23 cellular contexts compared by ENCODE assay signal in genomic region chr3:105537371-105538075, GRCh38.
"Had no signal": no experiment of that assay in that cellular context is flagged by ENCODE, and none has a peak within 500 bp of the region (broad histone marks: within the 10 kb centered on the region; RNA-seq: fewer than 3 reads in every experiment).

No MANE protein-coding gene starts in this region.

- H3K27me3 ChIP-seq: brain microvascular endothelial cell, hepatocyte, left lung, neutrophil, thyroid gland, vagina had no signal

- H3K27ac Mint-ChIP-seq: activated B cell treated with CpG ODN at 0.5 μM for 24 hours; activated CD8-positive, alpha-beta T cell treated with anti-CD3 and anti-CD28 coated beads, Interleukin-2, amount 10 ng/mL, durations not matched to agents 7 days and 5 days; activated naive CD4-positive, alpha-beta T cell treated with anti-CD3 and anti-CD28 coated beads, Interleukin-2, amount 50 U/mL, for 72 hours; dendritic cell treated with granulocyte-macrophage colony-stimulating factor and Interleukin-4, amounts not matched to agents 40 ng/mL and 50 ng/mL, for 4 days; natural killer cell; stimulated activated naive B cell treated with anti-CD40 and anti-IgM and Interleukin-4, amounts not matched to agents 10 μg/mL and 1 μg/mL and 100 μg/mL, for 72 hours had no signal

- H3K4me3 ChIP-seq: hepatocyte, left lung, thyroid gland, vagina had no signal

- ATAC-seq: activated CD8-positive, alpha-beta T cell treated with anti-CD3 and anti-CD28 coated beads, Interleukin-2, amount 10 ng/mL, durations not matched to agents 7 days and 5 days; activated naive CD4-positive, alpha-beta T cell treated with anti-CD3 and anti-CD28 coated beads, Interleukin-2, amount 50 U/mL, for 72 hours; left lung; natural killer cell; stimulated activated naive B cell treated with anti-CD40 and anti-IgM and Interleukin-4, amounts not matched to agents 10 μg/mL and 1 μg/mL and 100 μg/mL, for 72 hours had no signal

- H2AFZ ChIP-seq: hepatocyte had no signal

- H3K27me3 Mint-ChIP-seq: activated B cell treated with CpG ODN at 0.5 μM for 24 hours; dendritic cell treated with granulocyte-macrophage colony-stimulating factor and Interleukin-4, amounts not matched to agents 40 ng/mL and 50 ng/mL, for 4 days; stimulated activated naive B cell treated with anti-CD40 and anti-IgM and Interleukin-4, amounts not matched to agents 10 μg/mL and 1 μg/mL and 100 μg/mL, for 72 hours had no signal

- H3K4me1 Mint-ChIP-seq: activated B cell treated with CpG ODN at 0.5 μM for 24 hours; natural killer cell; stimulated activated naive B cell treated with anti-CD40 and anti-IgM and Interleukin-4, amounts not matched to agents 10 μg/mL and 1 μg/mL and 100 μg/mL, for 72 hours had no signal

- H3K27ac ChIP-seq: brain microvascular endothelial cell, hepatocyte, left lung, neutrophil, thyroid gland, vagina had no signal

- H3K36me3 ChIP-seq: vagina had no signal

- DNase-seq: activated B cell treated with CpG ODN at 0.5 μM for 24 hours; activated CD4-positive, alpha-beta T cell treated with anti-CD3 and anti-CD28 coated beads for 48 hours; activated CD8-positive, alpha-beta memory T cell treated with anti-CD3 and anti-CD28 coated beads, Interleukin-2, amount 50 U/mL, for 4 hours; activated CD8-positive, alpha-beta T cell treated with anti-CD3 and anti-CD28 coated beads, Interleukin-2, amount 10 ng/mL, durations not matched to agents 7 days and 5 days; activated effector memory CD4-positive, alpha-beta T cell treated with anti-CD3 and anti-CD28 coated beads, Interleukin-2, amount 50 U/mL, for 16 hours; activated T-cell treated with anti-CD3 and anti-CD28 coated beads, Interleukin-2, amount 50 U/mL, for 48 hours; brain microvascular endothelial cell; cerebellar nuclear complex; effector memory CD4-positive, alpha-beta T cell; kidney; left lung; mammary epithelial cell; natural killer cell; posterior cingulate gyrus; retina; stimulated activated CD4-positive, alpha-beta T cell treated with anti-CD3 and anti-CD28 coated beads, Interleukin-2, amount 100 ng/mL, for 48 hours; stimulated activated naive B cell treated with anti-CD40 and anti-IgM and Interleukin-4, amounts not matched to agents 10 μg/mL and 1 μg/mL and 100 μg/mL, for 72 hours; thyroid gland had no signal

- H3K79me2 ChIP-seq: hepatocyte had no signal

- H3K9me3 Mint-ChIP-seq: activated B cell treated with CpG ODN at 0.5 μM for 24 hours; activated naive CD4-positive, alpha-beta T cell treated with anti-CD3 and anti-CD28 coated beads, Interleukin-2, amount 50 U/mL, for 72 hours; dendritic cell treated with granulocyte-macrophage colony-stimulating factor and Interleukin-4, amounts not matched to agents 40 ng/mL and 50 ng/mL, for 4 days; natural killer cell; stimulated activated naive B cell treated with anti-CD40 and anti-IgM and Interleukin-4, amounts not matched to agents 10 μg/mL and 1 μg/mL and 100 μg/mL, for 72 hours had no signal

- H3K36me3 Mint-ChIP-seq: natural killer cell had no signal

- H3K9me3 ChIP-seq: left lung, neutrophil, thyroid gland, vagina had no signal

- H3K4me2 ChIP-seq: hepatocyte had no signal

- H3K4me1 ChIP-seq: left lung, thyroid gland, vagina had no signal

- H3K4me3 Mint-ChIP-seq: activated B cell treated with CpG ODN at 0.5 μM for 24 hours; activated CD8-positive, alpha-beta T cell treated with anti-CD3 and anti-CD28 coated beads, Interleukin-2, amount 10 ng/mL, durations not matched to agents 7 days and 5 days; dendritic cell treated with granulocyte-macrophage colony-stimulating factor and Interleukin-4, amounts not matched to agents 40 ng/mL and 50 ng/mL, for 4 days; natural killer cell; stimulated activated naive B cell treated with anti-CD40 and anti-IgM and Interleukin-4, amounts not matched to agents 10 μg/mL and 1 μg/mL and 100 μg/mL, for 72 hours had no signal
